Comparison of ENCODE assay signal across 1 cellular context in the genomic region with DNA sequence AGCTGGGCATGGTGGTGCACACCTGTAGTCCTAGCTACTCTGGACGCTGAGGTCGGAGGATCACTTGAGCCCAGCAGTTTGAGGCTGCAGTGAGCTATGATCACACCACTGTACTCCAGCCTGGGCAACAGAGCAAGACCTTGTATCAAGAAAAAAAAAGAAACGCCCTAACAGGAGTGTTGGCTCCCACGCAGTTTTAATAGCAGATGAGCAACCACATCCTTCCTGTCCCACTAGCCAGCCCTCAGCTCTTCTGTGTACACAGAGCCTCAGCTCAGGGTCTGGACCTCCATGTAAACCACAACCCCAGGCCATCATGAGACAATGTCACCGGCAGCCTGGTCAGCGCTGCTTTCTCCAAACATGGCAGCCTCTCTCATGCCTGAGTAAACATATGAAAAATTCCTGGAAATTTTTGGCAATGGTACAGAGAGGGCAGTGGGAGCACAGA.
TF ChIP-seq lines count a peak whose summit lies in the region.

No MANE protein-coding gene starts in this region.

TF ChIP-seq in GM12878, 131 proteins besides CTCF, POLR2A, EP300 and RAD21 (continued from another document):
- peak; percentile 89 for TF ChIP-seq EED (IDR thresholded peaks at IDR 0.05; ENCODE audit: low read depth)
- TF ChIP-seq MXI1 (IDR thresholded peaks at IDR 0.05; ENCODE audit: low read depth, low read length): peak; percentile 13; the same call in 1 of the 2 replicates
- TF ChIP-seq E2F8 (IDR thresholded peaks at IDR 0.05; ENCODE audit: low read depth, partially characterized antibody): peak; percentile 28
- no peak; the same call in 1 of the 2 replicates for TF ChIP-seq GATAD2B (conservative IDR thresholded peaks at IDR 0.05; ENCODE audit: low read depth)
- TF ChIP-seq, protein P1, sequence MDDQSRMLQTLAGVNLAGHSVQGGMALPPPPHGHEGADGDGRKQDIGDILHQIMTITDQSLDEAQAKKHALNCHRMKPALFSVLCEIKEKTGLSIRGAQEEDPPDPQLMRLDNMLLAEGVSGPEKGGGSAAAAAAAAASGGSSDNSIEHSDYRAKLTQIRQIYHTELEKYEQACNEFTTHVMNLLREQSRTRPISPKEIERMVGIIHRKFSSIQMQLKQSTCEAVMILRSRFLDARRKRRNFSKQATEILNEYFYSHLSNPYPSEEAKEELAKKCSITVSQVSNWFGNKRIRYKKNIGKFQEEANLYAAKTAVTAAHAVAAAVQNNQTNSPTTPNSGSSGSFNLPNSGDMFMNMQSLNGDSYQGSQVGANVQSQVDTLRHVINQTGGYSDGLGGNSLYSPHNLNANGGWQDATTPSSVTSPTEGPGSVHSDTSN (IDR thresholded peaks at IDR 0.05; ENCODE audit: insufficient replicate concordance, low read depth, low read length): peak; percentile 36
